16 cellular contexts compared by ENCODE assay signal in genomic region chr11:27688076-27688475, GRCh38. TPM values are rescaled to one million over a fixed set of nuclear protein-coding genes. Genes with fewer than 3 reads are reported as not detected.
DNase-seq lines count a peak whose midpoint lies in the region; ATAC-seq and TF ChIP-seq lines count a peak whose summit lies in the region.
"Had no signal": no experiment of that assay in that cellular context is flagged by ENCODE, and none has a peak within 500 bp of the region (broad histone marks: within the 10 kb centered on the region; RNA-seq: fewer than 3 reads in every experiment).

No MANE protein-coding gene starts in this region.

- TF ChIP-seq CTCF in IMR-90 (conservative IDR thresholded peaks at IDR 0.05; ENCODE audit: low read depth, low read length) (no peak), glutamatergic neuron (IDR thresholded peaks at IDR 0.05; ENCODE audit: partially characterized antibody, unreplicated experiment) (no peak), neural progenitor cell (IDR thresholded peaks at IDR 0.05) (no peak)

- H3K4me1 Mint-ChIP-seq in glutamatergic neuron (ENCODE audit: low read depth, unreplicated experiment) = peaks cover 12% of the 10 kb centered on the region
- no peaks in the 10 kb centered on the region for H3K4me1 Mint-ChIP-seq in neural progenitor cell
- H3K4me1 Mint-ChIP-seq in T-cell = no peaks in the 10 kb centered on the region

- ATAC-seq in IMR-90 (ENCODE audit: low read depth) (peak; percentile 42), T-cell (replicated peaks in 1 of 4) (no peak)
- ATAC-seq: A549 had no signal

- H3K27ac ChIP-seq in IMR-90 (ENCODE audit: insufficient read depth, low read length) (no peak overlapping the region), neural progenitor cell (no peak overlapping the region)
- H3K27ac ChIP-seq: A549, SJSA1 had no signal

- in situ Hi-C loops in IMR-90 (cut with MboI; ENCODE audit: low sequenced_read_pairs) = no loop called here

- H3K79me2 ChIP-seq in neural progenitor cell (ENCODE audit: low read depth) = peaks cover 8% of the 10 kb centered on the region

- DNase-seq in NCI-H345 (lab: John Stamatoyannopoulos, UW) (peak; percentile 11), NCI-H345 treated with DMSO at 0.1 percent for 48 hours (lab: John Stamatoyannopoulos, UW; ENCODE audit: unreplicated experiment) (no peak), IMR-90 (no peak), glutamatergic neuron (peak; percentile 29), neural progenitor cell (ENCODE audit: low spot score) (peak; percentile 60), T-cell (no peak), cerebellar nuclear complex (lab: John Stamatoyannopoulos, UW) (no peak)
- no peak for DNase-seq in stimulated activated CD4-positive, alpha-beta T cell treated with anti-CD3 and anti-CD28 coated beads, Interleukin-4, amount 100 ng/mL, for 4 hours
- DNase-seq: CD4-positive, alpha-beta T cell; NCI-H446 treated with DMSO at 0.1 percent for 48 hours; NK-92 treated with Interleukin-12 subunit alpha and Interleukin-12 subunit beta, amount 100 ng/mL, for 24 hours; OCI-M1; RPMI8226; SW 1271 had no signal

- H3K27me3 Mint-ChIP-seq in glutamatergic neuron (ENCODE audit: unreplicated experiment) (no peaks in the 10 kb centered on the region), neural progenitor cell (ENCODE audit: insufficient read depth, low read depth) (no peaks in the 10 kb centered on the region), T-cell (peaks cover 3% of the 10 kb centered on the region in 2 donors)

- TF ChIP-seq POLR2A in IMR-90 (IDR thresholded peaks at IDR 0.05; ENCODE audit: low read depth, low read length) = no peak; the same call in 1 of the 2 replicates

- H4K91ac ChIP-seq in IMR-90 (ENCODE audit: insufficient read depth, low read depth, low read length) = no peak overlapping the region

- H3K9me1 ChIP-seq in IMR-90 (ENCODE audit: insufficient read depth, low read length) = peaks cover 19% of the 10 kb centered on the region

- H3K23ac ChIP-seq in IMR-90 (ENCODE audit: low read depth, low read length) = no peak overlapping the region

- no peak overlapping the region for H3K4ac ChIP-seq in IMR-90 (ENCODE audit: low read depth, low read length)

- H3K36me3 Mint-ChIP-seq in glutamatergic neuron (ENCODE audit: unreplicated experiment) = no peaks in the 10 kb centered on the region
- H3K36me3 Mint-ChIP-seq in neural progenitor cell = no peaks in the 10 kb centered on the region
- H3K36me3 Mint-ChIP-seq in T-cell = no peaks in the 10 kb centered on the region

- H4K8ac ChIP-seq in IMR-90 (ENCODE audit: low read depth in 2 of 2, low read length in 2 of 2) = no peak overlapping the region

- peaks cover 17% of the 10 kb centered on the region for H3K4me1 ChIP-seq in IMR-90 (ENCODE audit: control insufficient read depth, insufficient read depth, low read length)
- H3K4me1 ChIP-seq in neural progenitor cell = peaks cover 8% of the 10 kb centered on the region
- H3K4me1 ChIP-seq: A549, SJSA1 had no signal

- H3K9me3 ChIP-seq in IMR-90 (ENCODE audit: control insufficient read depth, insufficient read depth, low read length) (no peaks in the 10 kb centered on the region), neural progenitor cell (ENCODE audit: low read depth) (no peaks in the 10 kb centered on the region)
- H3K9me3 ChIP-seq: SJSA1 had no signal

- H3K4me3 ChIP-seq in IMR-90 (ENCODE audit: insufficient read depth, low read depth, low read length) = no peak overlapping the region
- no peak overlapping the region for H3K4me3 ChIP-seq in neural progenitor cell
- H3K4me3 ChIP-seq: A549, SJSA1 had no signal

- no peak overlapping the region for H3K56ac ChIP-seq in IMR-90 (ENCODE audit: extremely low read depth, insufficient read depth, low read length)

- H3K27ac Mint-ChIP-seq in glutamatergic neuron (ENCODE audit: unreplicated experiment) = peak overlapping the region; percentile 82
- no peak overlapping the region for H3K27ac Mint-ChIP-seq in neural progenitor cell
- H3K27ac Mint-ChIP-seq in T-cell = no peak overlapping the region
- H3K27ac Mint-ChIP-seq: CD4-positive, alpha-beta T cell had no signal

- no peak overlapping the region for H3K14ac ChIP-seq in IMR-90 (replicated peaks; ENCODE audit: low read depth, low read length)

- no peak overlapping the region for H2AK5ac ChIP-seq in IMR-90 (ENCODE audit: low read depth, low read length)

- H3K36me3 ChIP-seq in IMR-90 (ENCODE audit: control insufficient read depth, insufficient read depth, low read length) (peaks cover 26% of the 10 kb centered on the region), neural progenitor cell (no peaks in the 10 kb centered on the region)

- H3K9me3 Mint-ChIP-seq in glutamatergic neuron (ENCODE audit: unreplicated experiment) (peaks cover 4% of the 10 kb centered on the region), neural progenitor cell (peaks cover 8% of the 10 kb centered on the region), T-cell (peaks cover 0 to 3% (median 0%) of the 10 kb centered on the region in 3 donors)
- H3K9me3 Mint-ChIP-seq: CD4-positive, alpha-beta T cell had no signal

- TF ChIP-seq RAD21 in IMR-90 (IDR thresholded peaks at IDR 0.05; ENCODE audit: low read length) = no peak

- intact Hi-C loops in IMR-90 (cut with micrococcal nuclease) = no loop called here

- H2BK20ac ChIP-seq in IMR-90 (ENCODE audit: low read depth, low read length) = no peak overlapping the region

- no peak overlapping the region for H2BK120ac ChIP-seq in IMR-90 (ENCODE audit: low read depth, low read length)

- H3K27me3 ChIP-seq in IMR-90 (ENCODE audit: control insufficient read depth, insufficient read depth, low read length) (no peaks in the 10 kb centered on the region), neural progenitor cell (no peaks in the 10 kb centered on the region)
- H3K27me3 ChIP-seq: SJSA1 had no signal

- dilution Hi-C loops in IMR-90 (cut with HindIII; ENCODE audit: low sequenced_read_pairs, unreplicated experiment) = no loop called here

- no peak overlapping the region for H3K4me2 ChIP-seq in IMR-90 (ENCODE audit: low read depth, low read length)
- peak overlapping the region; percentile 31 for H3K4me2 ChIP-seq in neural progenitor cell
- H3K4me2 ChIP-seq: A549 had no signal

- H2AFZ ChIP-seq in IMR-90 (replicated peaks; ENCODE audit: low read length, poor library complexity) (no peak overlapping the region), neural progenitor cell (replicated peaks) (peak overlapping the region; percentile 93)

- H3K4me3 Mint-ChIP-seq in glutamatergic neuron (ENCODE audit: unreplicated experiment) (no peak overlapping the region), neural progenitor cell (no peak overlapping the region), T-cell (no peak overlapping the region)
- H3K4me3 Mint-ChIP-seq: CD4-positive, alpha-beta T cell had no signal

- CTCF ChIA-PET in IMR-90 (lab: Yijun Ruan, JAX) = interaction anchor here (0.6 kb wide), 1 partner anchor 13 kb away, joined by 3 read pairs; no protein-coding TSS in a partner anchor
- CTCF ChIA-PET in T-cell (lab: Charles Lee) = no interaction called here

- H4K20me1 ChIP-seq in IMR-90 (ENCODE audit: insufficient read depth, low read length) (peaks cover 87% of the 10 kb centered on the region), neural progenitor cell (ENCODE audit: low read depth) (no peaks in the 10 kb centered on the region)

- WGBS in IMR-90 (ENCODE audit: extremely low coverage in 2 of 2, insufficient read length in 1 of 2), 2 experiments = no CpG with 5 or more reads among the region's 4 CpGs

- H3K79me1 ChIP-seq in IMR-90 (ENCODE audit: low read depth in 1 of 2, low read length in 2 of 2) = peaks cover 0 to 46% of the 10 kb centered on the region in 2 experiments; a peak in 2 of 4 replicates

- H2BK5ac ChIP-seq in IMR-90 (ENCODE audit: low read depth, low read length, poor library complexity, severe bottlenecking) = no peak overlapping the region

- no TSS peak for BruUV-seq in IMR-90 (replicated peaks; lab: Mats Ljungman, UMichigan)

- POLR2A ChIA-PET in IMR-90 (lab: Charles Lee; ENCODE audit: unreplicated experiment) = no interaction called here
- POLR2A ChIA-PET in T-cell (lab: Charles Lee) = no interaction called here

- no peak overlapping the region for H4K5ac ChIP-seq in IMR-90 (ENCODE audit: low read depth, low read length)

- H2AK9ac ChIP-seq in IMR-90 (replicated peaks; ENCODE audit: low read depth, low read length, poor library complexity) = no peak overlapping the region

- no peak overlapping the region for H3K9ac ChIP-seq in IMR-90 (ENCODE audit: low read depth, low read length)
- H3K9ac ChIP-seq in neural progenitor cell = no peak overlapping the region

- no peaks in the 10 kb centered on the region for H3F3A ChIP-seq in neural progenitor cell (ENCODE audit: low read depth)

- no peak overlapping the region for H2BK15ac ChIP-seq in IMR-90 (ENCODE audit: low read depth, low read length)

- H3K18ac ChIP-seq in IMR-90 (ENCODE audit: low read depth, low read length) = no peak overlapping the region

TF ChIP-seq in IMR-90, 13 proteins besides CTCF, POLR2A, EP300 and RAD21:
- TF ChIP-seq MXI1 (IDR thresholded peaks at IDR 0.05; ENCODE audit: borderline replicate concordance, low read depth, low read length) (no peak), CHD1 (IDR thresholded peaks at IDR 0.05; ENCODE audit: low read depth, low read length) (no peak), ELK1 (IDR thresholded peaks at IDR 0.05; ENCODE audit: borderline replicate concordance, low read depth, low read length) (no peak), SMC3 (IDR thresholded peaks at IDR 0.05; ENCODE audit: low read depth, low read length) (no peak), MAFK (IDR thresholded peaks at IDR 0.05; ENCODE audit: low read depth, low read length) (no peak), BHLHE40 (IDR thresholded peaks at IDR 0.05; ENCODE audit: low read depth, low read length) (no peak)

RNA-seq across cellular contexts. Expression of gene BDNF, which starts 12.2 kb away (rescaled TPM):
- total RNA-seq in IMR-90 (2012; rRNA removed) (152 and 174 TPM in 2 replicates), glutamatergic neuron (ENCODE audit: unreplicated experiment) (0.42 TPM), neural progenitor cell (ENCODE audit: low replicate concordance) (1.6 and 2.1 TPM in 2 replicates), T-cell (under 1 TPM in 1 of 5 donors, not detected in 4; 0.09 TPM)
- polyA plus RNA-seq in IMR-90 (2012; rRNA removed) = 91.9 and 94.8 TPM in 2 replicates
- 50.7 and 60.1 TPM in 2 replicates for polyA plus RNA-seq in IMR-90 (2012; cell fraction: cytosol; rRNA removed)
- 65.9 and 184 TPM in 2 replicates for polyA plus RNA-seq in IMR-90 (2012; cell fraction: nucleus; rRNA removed; ENCODE audit: low replicate concordance)
- total RNA-seq: CD4-positive, alpha-beta T cell had no signal

Comparison
In these comparisons a context has a peak if more than half of its experiments do, and no peak if none do; other contexts are left out.
1. DNase-seq: peak in NCI-H345 (single experiment), glutamatergic neuron (single experiment) and neural progenitor cell (single experiment); none in NCI-H345 treated with DMSO at 0.1 percent for 48 hours (single experiment), IMR-90 (single experiment), stimulated activated CD4-positive, alpha-beta T cell treated with anti-CD3 and anti-CD28 coated beads, Interleukin-4, amount 100 ng/mL, for 4 hours (0 of 2), T-cell (0 of 34) and cerebellar nuclear complex (0 of 2).
2. RNA of gene BDNF, which starts 12.2 kb away (total RNA-seq): 152 to 174 TPM in IMR-90; 1.6 to 2.1 TPM in neural progenitor cell, 0.42 TPM in glutamatergic neuron (single experiment) and 0.09 TPM in T-cell; every median in the first group is over 10 times any median in the second.